Comparison of ENCODE assay signal across 11 cellular contexts in genomic region chr4:186936496-186937375, GRCh38.
DNase-seq lines count a peak whose midpoint lies in the region; ATAC-seq and TF ChIP-seq lines count a peak whose summit lies in the region.
"Had no signal": no experiment of that assay in that cellular context is flagged by ENCODE, and none has a peak within 500 bp of the region (broad histone marks: within the 10 kb centered on the region; RNA-seq: fewer than 3 reads in every experiment).

No MANE protein-coding gene starts in this region.

- peak overlapping the region; percentile 31 for H3K23ac ChIP-seq in IMR-90 (ENCODE audit: low read depth, low read length)

- dilution Hi-C loops in IMR-90 (cut with HindIII; ENCODE audit: low sequenced_read_pairs, unreplicated experiment) = no loop called here

- peak; percentile 88 for DNase-seq in IMR-90
- DNase-seq in body of pancreas = peak in 1 of 4 donors; percentile 24
- peak; percentile 79 for DNase-seq in kidney epithelial cell (ENCODE audit: low read depth)
- no peak for DNase-seq in tibial artery
- DNase-seq in activated T-cell treated with anti-CD3 and anti-CD28 coated beads, Interleukin-2, amount 50 U/mL, for 24 hours = no peak
- DNase-seq in activated naive CD4-positive, alpha-beta T cell treated with anti-CD3 and anti-CD28 coated beads, Interleukin-2, amount 50 U/mL, for 16 hours = no peak
- DNase-seq: NCI-H2171 treated with DMSO at 0.1 percent for 48 hours, ovary had no signal

- peak overlapping the region; percentile 52 for H2BK20ac ChIP-seq in IMR-90 (ENCODE audit: low read depth, low read length)

- peaks cover 9% of the 10 kb centered on the region for H3K9me3 Mint-ChIP-seq in activated T-cell treated with anti-CD3 and anti-CD28 coated beads, Interleukin-2, amount 50 U/mL, for 24 hours

- CTCF ChIA-PET in IMR-90 (lab: Yijun Ruan, JAX) = interaction anchor here (0.6 to 1.5 kb wide), 2 partner anchors 13 to 301 kb away, joined by 3 to 6 read pairs; no protein-coding TSS in a partner anchor

- peak overlapping the region; percentile 24; the same call in 1 of the 2 replicates for H3K14ac ChIP-seq in IMR-90 (replicated peaks; ENCODE audit: low read depth, low read length)

- peak overlapping the region; percentile 73 for H2BK5ac ChIP-seq in IMR-90 (ENCODE audit: low read depth, low read length, poor library complexity, severe bottlenecking)

- H3K4me1 Mint-ChIP-seq in activated T-cell treated with anti-CD3 and anti-CD28 coated beads, Interleukin-2, amount 50 U/mL, for 24 hours (ENCODE audit: low read depth) = no peaks in the 10 kb centered on the region
- H3K4me1 Mint-ChIP-seq: central memory CD8-positive, alpha-beta T cell had no signal

- H3K4ac ChIP-seq in IMR-90 (ENCODE audit: low read depth, low read length) = peak overlapping the region; percentile 13; the same call in 1 of the 2 replicates

- no peak overlapping the region for H2BK15ac ChIP-seq in IMR-90 (ENCODE audit: low read depth, low read length)

- no peaks in the 10 kb centered on the region for H3K9me3 ChIP-seq in IMR-90 (ENCODE audit: control insufficient read depth, insufficient read depth, low read length)
- H3K9me3 ChIP-seq in body of pancreas = no peaks in the 10 kb centered on the region
- H3K9me3 ChIP-seq in tibial artery = no peaks in the 10 kb centered on the region
- H3K9me3 ChIP-seq: ovary had no signal

- H3K27ac Mint-ChIP-seq in activated T-cell treated with anti-CD3 and anti-CD28 coated beads, Interleukin-2, amount 50 U/mL, for 24 hours = no peak overlapping the region

- H2BK120ac ChIP-seq in IMR-90 (ENCODE audit: low read depth, low read length) = peak overlapping the region; percentile 54

- H3K4me3 ChIP-seq in IMR-90 (ENCODE audit: insufficient read depth, low read depth, low read length) = peak overlapping the region; percentile 43; the same call in 1 of the 2 replicates
- no peak overlapping the region for H3K4me3 ChIP-seq in body of pancreas
- H3K4me3 ChIP-seq in kidney epithelial cell (ENCODE audit: low read depth, low read length) = no peak overlapping the region
- peak overlapping the region; percentile 16 to 20 for H3K4me3 ChIP-seq in tibial artery
- H3K4me3 ChIP-seq: ovary had no signal

- H2AK5ac ChIP-seq in IMR-90 (ENCODE audit: low read depth, low read length) = no peak overlapping the region

- peaks cover 15% of the 10 kb centered on the region for H3K4me1 ChIP-seq in IMR-90 (ENCODE audit: control insufficient read depth, insufficient read depth, low read length)
- peaks cover 27% of the 10 kb centered on the region for H3K4me1 ChIP-seq in body of pancreas
- peaks cover 0 to 28% (median 0%) of the 10 kb centered on the region in 4 donors for H3K4me1 ChIP-seq in tibial artery

- no peaks in the 10 kb centered on the region for H3K27me3 Mint-ChIP-seq in activated T-cell treated with anti-CD3 and anti-CD28 coated beads, Interleukin-2, amount 50 U/mL, for 24 hours
- H3K27me3 Mint-ChIP-seq: central memory CD8-positive, alpha-beta T cell had no signal

- no peaks in the 10 kb centered on the region for H4K20me1 ChIP-seq in IMR-90 (ENCODE audit: insufficient read depth, low read length)

- peak overlapping the region; percentile 46; the same call in 1 of the 2 replicates for H3K9ac ChIP-seq in IMR-90 (ENCODE audit: low read depth, low read length)

- BruUV-seq in IMR-90 (replicated peaks; lab: Mats Ljungman, UMichigan) = no TSS peak

- H3K36me3 ChIP-seq in IMR-90 (ENCODE audit: control insufficient read depth, insufficient read depth, low read length) (no peaks in the 10 kb centered on the region), body of pancreas (replicated peaks in 1 of 2; ENCODE audit: insufficient read depth in 1 of 2, low read depth in 2 of 2) (no peaks in the 10 kb centered on the region), kidney epithelial cell (ENCODE audit: control insufficient read depth, insufficient read depth, low read length) (no peaks in the 10 kb centered on the region), tibial artery (no peaks in the 10 kb centered on the region)
- H3K36me3 ChIP-seq: ovary had no signal

- H2AFZ ChIP-seq in IMR-90 (replicated peaks; ENCODE audit: low read length, poor library complexity) = no peak overlapping the region

- TF ChIP-seq RAD21 in IMR-90 (IDR thresholded peaks at IDR 0.05; ENCODE audit: low read length) = peak; percentile 65

- WGBS in IMR-90 (ENCODE audit: extremely low coverage in 2 of 2, insufficient read length in 1 of 2), 2 experiments = no CpG with 5 or more reads among the region's 9 CpGs
- WGBS in body of pancreas, 2 donors = 8 to 13% methylated on average over 9 of the region's 9 CpGs

- no peak overlapping the region for H3K56ac ChIP-seq in IMR-90 (ENCODE audit: extremely low read depth, insufficient read depth, low read length)

- in situ Hi-C loops in IMR-90 (cut with MboI; ENCODE audit: low sequenced_read_pairs) = loop anchor here (25.0 kb wide), 1 partner anchor 199 kb away; no protein-coding TSS in a partner anchor

- peak; percentile 76 for ATAC-seq in IMR-90 (ENCODE audit: low read depth)
- ATAC-seq in body of pancreas = peak; percentile 97
- no peak for ATAC-seq in HG03378 (IDR thresholded peaks at IDR 0.05; ENCODE audit: unreplicated experiment)
- no peak for ATAC-seq in HG03342 (IDR thresholded peaks at IDR 0.05; ENCODE audit: unreplicated experiment)

- no peak overlapping the region for H2AK9ac ChIP-seq in IMR-90 (replicated peaks; ENCODE audit: low read depth, low read length, poor library complexity)

- H3K4me3 Mint-ChIP-seq in activated T-cell treated with anti-CD3 and anti-CD28 coated beads, Interleukin-2, amount 50 U/mL, for 24 hours = no peak overlapping the region
- H3K4me3 Mint-ChIP-seq: central memory CD8-positive, alpha-beta T cell had no signal

- H4K5ac ChIP-seq in IMR-90 (ENCODE audit: low read depth, low read length) = peak overlapping the region; percentile 88; the same call in 1 of the 2 replicates

- H4K8ac ChIP-seq in IMR-90 (ENCODE audit: low read depth in 2 of 2, low read length in 2 of 2) = peak overlapping the region in 1 of 2 experiments; percentile 36; a peak in 2 of 4 replicates

- H3K27me3 ChIP-seq in IMR-90 (ENCODE audit: control insufficient read depth, insufficient read depth, low read length) (no peaks in the 10 kb centered on the region), body of pancreas (no peaks in the 10 kb centered on the region), kidney epithelial cell (ENCODE audit: control insufficient read depth, insufficient read depth, low read length) (no peaks in the 10 kb centered on the region), tibial artery (no peaks in the 10 kb centered on the region)
- H3K27me3 ChIP-seq: ovary had no signal

- H4K91ac ChIP-seq in IMR-90 (ENCODE audit: insufficient read depth, low read depth, low read length) = peak overlapping the region; percentile 15; the same call in 1 of the 2 replicates

- H3K79me1 ChIP-seq in IMR-90 (ENCODE audit: low read depth in 1 of 2, low read length in 2 of 2) = peaks cover 0 to 10% of the 10 kb centered on the region in 2 experiments; a peak in 1 of 4 replicates

- no peak for TF ChIP-seq POLR2A in IMR-90 (IDR thresholded peaks at IDR 0.05; ENCODE audit: low read depth, low read length)
- peak in 1 of 3 donors; percentile 48 for TF ChIP-seq POLR2A in body of pancreas (IDR thresholded peaks at IDR 0.05)

- peaks cover 12% of the 10 kb centered on the region for H3K9me1 ChIP-seq in IMR-90 (ENCODE audit: insufficient read depth, low read length)

- intact Hi-C loops in IMR-90 (cut with micrococcal nuclease) (loop anchor here (1.0 kb wide), 2 partner anchors 91 to 210 kb away; no protein-coding TSS in a partner anchor), body of pancreas (cut with DNase I) (no loop called here), tibial artery (cut with DNase I; ENCODE audit: low total_unique reads) (no loop called here)

- H3K27ac ChIP-seq in IMR-90 (ENCODE audit: insufficient read depth, low read length) (peak overlapping the region; percentile 60; the same call in 1 of the 2 replicates), body of pancreas (peak overlapping the region; percentile 4 to 92 (median 74)), tibial artery (peak overlapping the region; percentile 47 to 59)
- H3K27ac ChIP-seq: ovary had no signal

- peak overlapping the region; percentile 90 for H3K4me2 ChIP-seq in IMR-90 (ENCODE audit: low read depth, low read length)

- no peaks in the 10 kb centered on the region for H3K36me3 Mint-ChIP-seq in activated T-cell treated with anti-CD3 and anti-CD28 coated beads, Interleukin-2, amount 50 U/mL, for 24 hours (ENCODE audit: low read depth)

- TF ChIP-seq CTCF in IMR-90 (conservative IDR thresholded peaks at IDR 0.05; ENCODE audit: low read depth, low read length) (peak; percentile 47), body of pancreas (IDR thresholded peaks at IDR 0.05) (peak in 6 of 7 experiments; percentile 31 to 75 (median 62)), kidney epithelial cell (IDR thresholded peaks at IDR 0.05; ENCODE audit: insufficient read depth, low read length, poor library complexity, severe bottlenecking) (peak; percentile 30), tibial artery (IDR thresholded peaks at IDR 0.05) (peak; percentile 16 to 29)

- POLR2A ChIA-PET in IMR-90 (lab: Charles Lee; ENCODE audit: unreplicated experiment) = interaction anchor here (0.6 kb wide), 1 partner anchor 279 kb away, joined by 4 read pairs; no protein-coding TSS in a partner anchor

- peak overlapping the region; percentile 93 for H3K18ac ChIP-seq in IMR-90 (ENCODE audit: low read depth, low read length)

TF ChIP-seq in IMR-90, 13 proteins besides CTCF, POLR2A, EP300 and RAD21 (continues in another document):
- TF ChIP-seq MAFK (IDR thresholded peaks at IDR 0.05; ENCODE audit: low read depth, low read length) = peak; percentile 65
- no peak for TF ChIP-seq BHLHE40 (IDR thresholded peaks at IDR 0.05; ENCODE audit: low read depth, low read length)
- TF ChIP-seq MAZ (IDR thresholded peaks at IDR 0.05; ENCODE audit: borderline replicate concordance, low read depth, low read length) = no peak
- TF ChIP-seq MXI1 (IDR thresholded peaks at IDR 0.05; ENCODE audit: borderline replicate concordance, low read depth, low read length) = no peak
- no peak for TF ChIP-seq RFX5 (IDR thresholded peaks at IDR 0.05; ENCODE audit: low read depth, low read length)
- TF ChIP-seq, protein P1, sequence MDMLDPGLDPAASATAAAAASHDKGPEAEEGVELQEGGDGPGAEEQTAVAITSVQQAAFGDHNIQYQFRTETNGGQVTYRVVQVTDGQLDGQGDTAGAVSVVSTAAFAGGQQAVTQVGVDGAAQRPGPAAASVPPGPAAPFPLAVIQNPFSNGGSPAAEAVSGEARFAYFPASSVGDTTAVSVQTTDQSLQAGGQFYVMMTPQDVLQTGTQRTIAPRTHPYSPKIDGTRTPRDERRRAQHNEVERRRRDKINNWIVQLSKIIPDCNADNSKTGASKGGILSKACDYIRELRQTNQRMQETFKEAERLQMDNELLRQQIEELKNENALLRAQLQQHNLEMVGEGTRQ (IDR thresholded peaks at IDR 0.05; ENCODE audit: low read depth, low read length) = no peak
- peak; percentile 45 for TF ChIP-seq SMC3 (IDR thresholded peaks at IDR 0.05; ENCODE audit: low read depth, low read length)
- peak; percentile 70 for TF ChIP-seq FOS (IDR thresholded peaks at IDR 0.05; ENCODE audit: low read depth, low read length)
- no peak for TF ChIP-seq CHD1 (IDR thresholded peaks at IDR 0.05; ENCODE audit: low read depth, low read length)
- TF ChIP-seq NFE2L2 (IDR thresholded peaks at IDR 0.05; ENCODE audit: low read depth, low read length) = no peak

Comparison
In these comparisons a context has a peak if more than half of its experiments do, and no peak if none do; other contexts are left out.
1. ATAC-seq: peak in IMR-90 (single experiment) and body of pancreas (single experiment); none in HG03378 (single experiment) and HG03342 (single experiment).
2. DNase-seq: peak in IMR-90 (single experiment) and kidney epithelial cell (single experiment); none in tibial artery (0 of 2), activated T-cell treated with anti-CD3 and anti-CD28 coated beads, Interleukin-2, amount 50 U/mL, for 24 hours (single experiment) and activated naive CD4-positive, alpha-beta T cell treated with anti-CD3 and anti-CD28 coated beads, Interleukin-2, amount 50 U/mL, for 16 hours (single experiment).
3. H3K4me3 ChIP-seq: peak in IMR-90 (single experiment) and tibial artery (2 of 2); none in body of pancreas (0 of 2) and kidney epithelial cell (single experiment).
4. Peak in every context shown above with its lines, with median percentiles within 50 percentile points of each other: H3K27ac ChIP-seq and CTCF ChIP-seq.